ENCODE assay signal across 14 cellular contexts in the genomic region with DNA sequence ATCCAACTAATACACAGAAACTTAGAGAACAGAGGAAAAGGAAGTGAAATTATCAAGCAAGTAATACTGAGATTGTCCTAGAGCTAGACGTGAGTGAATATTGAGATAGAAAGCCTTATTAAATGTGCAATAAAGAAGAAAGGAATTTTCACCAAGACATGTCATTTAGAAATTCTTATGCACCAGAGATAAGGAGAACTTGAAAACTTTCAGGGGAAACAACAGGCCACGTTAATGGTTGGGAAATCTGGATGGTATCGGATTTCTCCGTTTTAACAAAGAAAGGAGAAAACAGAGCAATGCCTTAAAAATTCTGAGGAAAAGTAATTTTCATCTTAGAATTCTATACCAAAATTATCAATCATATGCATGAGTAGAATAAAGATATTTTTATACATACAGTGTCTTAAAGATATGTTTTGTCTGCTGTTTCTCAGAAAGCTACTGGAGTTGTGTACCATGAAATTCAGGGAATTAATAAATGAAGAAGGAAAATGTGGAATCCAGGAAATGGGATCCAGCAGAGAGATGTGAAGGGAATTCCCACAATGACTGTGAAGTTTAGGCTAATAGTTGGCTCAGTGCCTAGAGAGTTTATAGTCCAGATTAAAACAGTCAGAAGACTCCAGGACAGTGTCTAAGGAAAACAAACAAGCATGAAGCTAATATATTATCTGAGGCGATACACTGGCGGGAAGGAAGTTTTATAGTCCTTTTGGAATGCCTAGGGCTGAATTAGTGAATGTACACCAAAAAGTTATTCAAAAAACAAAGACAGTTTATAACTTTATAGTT.
DNase-seq lines count a peak whose midpoint lies in the region; ATAC-seq, FAIRE-seq and TF ChIP-seq lines count a peak whose summit lies in the region.
"Had no signal": no experiment of that assay in that cellular context is flagged by ENCODE, and none has a peak within 500 bp of the region (broad histone marks: within the 10 kb centered on the region; RNA-seq: fewer than 3 reads in every experiment).

No MANE protein-coding gene starts in this region.

- H3K27ac Mint-ChIP-seq in MCF 10A (ENCODE audit: low read depth, unreplicated experiment): no peak overlapping the region
- H3K27ac Mint-ChIP-seq: activated naive CD4-positive, alpha-beta T cell treated with anti-CD3 and anti-CD28 coated beads, Interleukin-2, amount 50 U/mL, for 72 hours; dendritic cell treated with granulocyte-macrophage colony-stimulating factor and Interleukin-4, amounts not matched to agents 40 ng/mL and 50 ng/mL, for 4 days had no signal

- WGBS in HepG2 (ENCODE audit: low lambda C conversion rate): 91% methylated on average over 6 of the region's 6 CpGs
- WGBS in spleen, 5 donors: 68 to 81% (median 77%) methylated on average over 6 of the region's 6 CpGs

- BruUV-seq in MCF 10A (replicated peaks; lab: Mats Ljungman, UMichigan): no TSS peak
- BruUV-seq in HepG2 (replicated peaks; lab: Mats Ljungman, UMichigan): no TSS peak

- intact Hi-C loops in MCF 10A (cut with micrococcal nuclease): no loop called here
- intact Hi-C loops in breast epithelium (cut with DNase I; ENCODE audit: low total_unique reads): no loop called here
- intact Hi-C loops in HepG2 (cut with micrococcal nuclease; ENCODE audit: unreplicated experiment): no loop called here
- intact Hi-C loops in spleen (cut with DNase I; ENCODE audit: low total_unique reads): no loop called here

- TF ChIP-seq RAD21 in HepG2 (CRISPR knock-in tag; IDR thresholded peaks at IDR 0.05): no peak

- TF ChIP-seq POLR2A in breast epithelium (IDR thresholded peaks at IDR 0.05) (no peak), HepG2 (IDR thresholded peaks at IDR 0.05; ENCODE audit: insufficient read depth in 1 of 2, low read depth in 2 of 2, low read length in 2 of 2) (no peak), spleen (IDR thresholded peaks at IDR 0.05) (no peak)

- H3K4me3 Mint-ChIP-seq in MCF 10A (ENCODE audit: unreplicated experiment): no peak overlapping the region
- H3K4me3 Mint-ChIP-seq: dendritic cell treated with granulocyte-macrophage colony-stimulating factor and Interleukin-4, amounts not matched to agents 40 ng/mL and 50 ng/mL, for 4 days had no signal

- H3K27ac ChIP-seq in breast epithelium (no peak overlapping the region), HepG2 (ENCODE audit: extremely low read length, insufficient read depth, low read length) (no peak overlapping the region), spleen (no peak overlapping the region)

- H3K9me3 ChIP-seq in breast epithelium: no peaks in the 10 kb centered on the region
- no peaks in the 10 kb centered on the region for H3K9me3 ChIP-seq in HepG2 (ENCODE audit: low read length)
- no peaks in the 10 kb centered on the region for H3K9me3 ChIP-seq in spleen

- H3K36me3 ChIP-seq in breast epithelium (no peaks in the 10 kb centered on the region), HepG2 (replicated peaks in 1 of 2; ENCODE audit: control insufficient read depth in 1 of 2, insufficient read depth in 2 of 2, low read length in 2 of 2) (no peaks in the 10 kb centered on the region), spleen (no peaks in the 10 kb centered on the region)

- H3K9ac ChIP-seq in HepG2 (ENCODE audit: insufficient read depth, low read depth, low read length): no peak overlapping the region

- H3K79me2 ChIP-seq in HepG2 (ENCODE audit: insufficient read depth, low read length): peaks cover 2% of the 10 kb centered on the region

- in situ Hi-C loops in HepG2 (cut with HindIII; ENCODE audit: extremely low pct_ligation_motif_present, low pct_unique_long_range_greater_than_20kb): no loop called here

- TF ChIP-seq CTCF in MCF 10A (IDR thresholded peaks at IDR 0.05; ENCODE audit: unreplicated experiment): no peak
- TF ChIP-seq CTCF in breast epithelium (IDR thresholded peaks at IDR 0.05): no peak
- no peak for TF ChIP-seq CTCF in cardiac fibroblast (IDR thresholded peaks at IDR 0.05; ENCODE audit: low read depth, low read length)
- no peak for TF ChIP-seq CTCF in HepG2 (CRISPR knock-in tag; IDR thresholded peaks at IDR 0.05)
- no peak for TF ChIP-seq CTCF in spleen (IDR thresholded peaks at IDR 0.05 in 8 of 11, conservative IDR thresholded peaks at IDR 0.05 in 3 of 11)

- no peaks in the 10 kb centered on the region for H3K27me3 ChIP-seq in breast epithelium
- H3K27me3 ChIP-seq in HepG2 (ENCODE audit: control insufficient read depth in 1 of 2, insufficient read depth in 2 of 2, low read length in 2 of 2): no peaks in the 10 kb centered on the region
- H3K27me3 ChIP-seq in spleen (replicated peaks in 1 of 7): no peaks in the 10 kb centered on the region

- POLR2A ChIA-PET in MCF 10A (lab: Yijun Ruan, JAX): no interaction called here
- POLR2A ChIA-PET in HepG2 (lab: Yijun Ruan, JAX): no interaction called here

- H2AFZ ChIP-seq in HepG2 (ENCODE audit: low read length): no peak overlapping the region

- no peak for FAIRE-seq in HepG2 (lab: Jason Lieb, UNC)
- FAIRE-seq: TTC549 had no signal

- CTCF ChIA-PET in MCF 10A (lab: Yijun Ruan, JAX) (interaction anchor here (0.5 to 1.6 kb wide), 2 partner anchors 12 to 307 kb away, joined by 3 to 4 read pairs; no protein-coding TSS in a partner anchor), HepG2 (lab: Yijun Ruan, JAX; ENCODE audit: low intra/inter-chr PET ratio, low total read pairs) (no interaction called here)

- ATAC-seq in HepG2 (peak; percentile 74), GM19452 (IDR thresholded peaks at IDR 0.05; ENCODE audit: unreplicated experiment) (no peak)
- ATAC-seq: activated naive CD4-positive, alpha-beta T cell treated with anti-CD3 and anti-CD28 coated beads, Interleukin-2, amount 50 U/mL, for 72 hours had no signal

- no peak overlapping the region for H3K4me2 ChIP-seq in HepG2 (ENCODE audit: low read depth, low read length)

- no peaks in the 10 kb centered on the region for H3K27me3 Mint-ChIP-seq in MCF 10A (ENCODE audit: insufficient read depth, unreplicated experiment)
- H3K27me3 Mint-ChIP-seq: dendritic cell treated with granulocyte-macrophage colony-stimulating factor and Interleukin-4, amounts not matched to agents 40 ng/mL and 50 ng/mL, for 4 days had no signal

- H3K4me1 ChIP-seq in breast epithelium (no peaks in the 10 kb centered on the region), HepG2 (ENCODE audit: insufficient read depth, low read length) (peaks cover 23% of the 10 kb centered on the region), spleen (no peaks in the 10 kb centered on the region)

- TF ChIP-seq EP300 in HepG2 (IDR thresholded peaks at IDR 0.05; ENCODE audit: low read depth in 2 of 2, low read length in 2 of 2) (no peak), HepG2 (CRISPR knock-in tag; IDR thresholded peaks at IDR 0.05; ENCODE audit: borderline replicate concordance) (no peak)

- no peaks in the 10 kb centered on the region for H4K20me1 ChIP-seq in HepG2 (ENCODE audit: insufficient read depth, low read length)

- no peaks in the 10 kb centered on the region for H3K4me1 Mint-ChIP-seq in MCF 10A (ENCODE audit: insufficient read depth, unreplicated experiment)

- H3K4me3 ChIP-seq in breast epithelium (no peak overlapping the region), cardiac fibroblast (replicated peaks in 1 of 2; ENCODE audit: low read depth in 2 of 2, low read length in 2 of 2) (no peak overlapping the region), HepG2 (replicated peaks in 1 of 3; ENCODE audit: insufficient read depth in 1 of 3, low read depth in 2 of 3, low read length in 3 of 3) (no peak overlapping the region), spleen (no peak overlapping the region)

- H3K36me3 Mint-ChIP-seq in MCF 10A (ENCODE audit: insufficient read depth, unreplicated experiment): no peaks in the 10 kb centered on the region
- H3K36me3 Mint-ChIP-seq: activated naive CD4-positive, alpha-beta T cell treated with anti-CD3 and anti-CD28 coated beads, Interleukin-2, amount 50 U/mL, for 72 hours had no signal

- DNase-seq in MCF 10A (ENCODE audit: unreplicated experiment) (peak; percentile 47), breast epithelium (ENCODE audit: low spot score in 2 of 2) (no peak), cardiac fibroblast (ENCODE audit: low read depth in 2 of 2) (peak; percentile 40 to 72), HepG2 (ENCODE audit: low spot score) (peak; percentile 75), spleen (no peak), NCI-H146 (lab: John Stamatoyannopoulos, UW) (no peak), NOMO-1 treated with dmso at 0.1 percent for 144 hours (lab: John Stamatoyannopoulos, UW; ENCODE audit: unreplicated experiment) (no peak)
- DNase-seq: MM.1S, NCI-H510A treated with DMSO at 0.1 percent for 48 hours, retina had no signal

- H3K9me3 Mint-ChIP-seq in MCF 10A (ENCODE audit: unreplicated experiment): no peaks in the 10 kb centered on the region
- H3K9me3 Mint-ChIP-seq: activated naive CD4-positive, alpha-beta T cell treated with anti-CD3 and anti-CD28 coated beads, Interleukin-2, amount 50 U/mL, for 72 hours had no signal

TF ChIP-seq in HepG2, 621 proteins besides CTCF, POLR2A, EP300 and RAD21 (continues in another document):
- TF ChIP-seq, protein P1, sequence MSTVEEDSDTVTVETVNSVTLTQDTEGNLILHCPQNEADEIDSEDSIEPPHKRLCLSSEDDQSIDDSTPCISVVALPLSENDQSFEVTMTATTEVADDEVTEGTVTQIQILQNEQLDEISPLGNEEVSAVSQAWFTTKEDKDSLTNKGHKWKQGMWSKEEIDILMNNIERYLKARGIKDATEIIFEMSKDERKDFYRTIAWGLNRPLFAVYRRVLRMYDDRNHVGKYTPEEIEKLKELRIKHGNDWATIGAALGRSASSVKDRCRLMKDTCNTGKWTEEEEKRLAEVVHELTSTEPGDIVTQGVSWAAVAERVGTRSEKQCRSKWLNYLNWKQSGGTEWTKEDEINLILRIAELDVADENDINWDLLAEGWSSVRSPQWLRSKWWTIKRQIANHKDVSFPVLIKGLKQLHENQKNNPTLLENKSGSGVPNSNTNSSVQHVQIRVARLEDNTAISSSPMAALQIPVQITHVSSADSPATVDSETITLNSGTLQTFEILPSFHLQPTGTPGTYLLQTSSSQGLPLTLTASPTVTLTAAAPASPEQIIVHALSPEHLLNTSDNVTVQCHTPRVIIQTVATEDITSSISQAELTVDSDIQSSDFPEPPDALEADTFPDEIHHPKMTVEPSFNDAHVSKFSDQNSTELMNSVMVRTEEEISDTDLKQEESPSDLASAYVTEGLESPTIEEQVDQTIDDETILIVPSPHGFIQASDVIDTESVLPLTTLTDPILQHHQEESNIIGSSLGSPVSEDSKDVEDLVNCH (CRISPR knock-in tag; IDR thresholded peaks at IDR 0.05): no peak
- TF ChIP-seq FOSL2 (CRISPR knock-in tag; IDR thresholded peaks at IDR 0.05) (no peak), MAFF (IDR thresholded peaks at IDR 0.05; ENCODE audit: low read depth, low read length) (no peak), CHD4 (IDR thresholded peaks at IDR 0.05; ENCODE audit: borderline replicate concordance, low read length) (0 out of 2 replicates have a peak, but pooled peaks have one; percentile 24), BCL6 (CRISPR knock-in tag; IDR thresholded peaks at IDR 0.05) (0 out of 2 replicates have a peak, but pooled peaks have one; percentile 43), MEF2D (CRISPR knock-in tag; IDR thresholded peaks at IDR 0.05) (no peak), ATF7-NPFF (CRISPR knock-in tag; IDR thresholded peaks at IDR 0.05; ENCODE audit: low read depth) (no peak)

Comparison
In these comparisons a context has a peak if more than half of its experiments do, and no peak if none do; other contexts are left out.
1. DNase-seq: peak in MCF 10A (single experiment), cardiac fibroblast (2 of 2) and HepG2 (single experiment); none in breast epithelium (0 of 2), spleen (single experiment), NCI-H146 (single experiment) and NOMO-1 treated with dmso at 0.1 percent for 144 hours (single experiment).